ENCODE assay signal across 2 cellular contexts in the genomic region with DNA sequence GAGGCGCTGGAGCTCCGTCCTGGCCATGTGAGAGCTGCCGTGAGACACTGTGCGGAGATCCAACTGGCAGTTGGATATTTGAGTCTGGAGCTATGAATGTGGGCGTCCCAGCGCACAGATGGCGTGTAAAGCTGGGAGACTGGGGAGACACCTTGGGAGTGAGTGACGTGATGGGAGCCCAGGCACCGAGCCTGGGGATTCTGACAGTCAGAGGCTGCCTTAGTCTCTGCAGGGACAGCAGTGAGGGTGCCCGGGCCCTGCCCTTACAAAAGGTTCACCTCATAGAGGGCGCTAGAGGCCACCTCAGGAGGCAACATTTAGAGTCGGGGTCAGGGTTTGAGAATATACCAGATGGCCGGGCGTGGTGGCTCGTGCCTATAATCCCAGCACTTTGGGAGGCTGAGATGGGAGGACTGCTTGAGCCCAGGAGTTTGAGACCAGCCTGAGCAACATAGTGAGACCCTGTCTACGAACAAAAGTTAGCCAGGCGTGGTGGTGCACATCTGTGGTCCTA.
TF ChIP-seq lines count a peak whose summit lies in the region.

No MANE protein-coding gene starts in this region.

TF ChIP-seq in HEK293, 187 proteins besides CTCF, POLR2A, EP300 and RAD21:
- TF ChIP-seq, protein P1, sequence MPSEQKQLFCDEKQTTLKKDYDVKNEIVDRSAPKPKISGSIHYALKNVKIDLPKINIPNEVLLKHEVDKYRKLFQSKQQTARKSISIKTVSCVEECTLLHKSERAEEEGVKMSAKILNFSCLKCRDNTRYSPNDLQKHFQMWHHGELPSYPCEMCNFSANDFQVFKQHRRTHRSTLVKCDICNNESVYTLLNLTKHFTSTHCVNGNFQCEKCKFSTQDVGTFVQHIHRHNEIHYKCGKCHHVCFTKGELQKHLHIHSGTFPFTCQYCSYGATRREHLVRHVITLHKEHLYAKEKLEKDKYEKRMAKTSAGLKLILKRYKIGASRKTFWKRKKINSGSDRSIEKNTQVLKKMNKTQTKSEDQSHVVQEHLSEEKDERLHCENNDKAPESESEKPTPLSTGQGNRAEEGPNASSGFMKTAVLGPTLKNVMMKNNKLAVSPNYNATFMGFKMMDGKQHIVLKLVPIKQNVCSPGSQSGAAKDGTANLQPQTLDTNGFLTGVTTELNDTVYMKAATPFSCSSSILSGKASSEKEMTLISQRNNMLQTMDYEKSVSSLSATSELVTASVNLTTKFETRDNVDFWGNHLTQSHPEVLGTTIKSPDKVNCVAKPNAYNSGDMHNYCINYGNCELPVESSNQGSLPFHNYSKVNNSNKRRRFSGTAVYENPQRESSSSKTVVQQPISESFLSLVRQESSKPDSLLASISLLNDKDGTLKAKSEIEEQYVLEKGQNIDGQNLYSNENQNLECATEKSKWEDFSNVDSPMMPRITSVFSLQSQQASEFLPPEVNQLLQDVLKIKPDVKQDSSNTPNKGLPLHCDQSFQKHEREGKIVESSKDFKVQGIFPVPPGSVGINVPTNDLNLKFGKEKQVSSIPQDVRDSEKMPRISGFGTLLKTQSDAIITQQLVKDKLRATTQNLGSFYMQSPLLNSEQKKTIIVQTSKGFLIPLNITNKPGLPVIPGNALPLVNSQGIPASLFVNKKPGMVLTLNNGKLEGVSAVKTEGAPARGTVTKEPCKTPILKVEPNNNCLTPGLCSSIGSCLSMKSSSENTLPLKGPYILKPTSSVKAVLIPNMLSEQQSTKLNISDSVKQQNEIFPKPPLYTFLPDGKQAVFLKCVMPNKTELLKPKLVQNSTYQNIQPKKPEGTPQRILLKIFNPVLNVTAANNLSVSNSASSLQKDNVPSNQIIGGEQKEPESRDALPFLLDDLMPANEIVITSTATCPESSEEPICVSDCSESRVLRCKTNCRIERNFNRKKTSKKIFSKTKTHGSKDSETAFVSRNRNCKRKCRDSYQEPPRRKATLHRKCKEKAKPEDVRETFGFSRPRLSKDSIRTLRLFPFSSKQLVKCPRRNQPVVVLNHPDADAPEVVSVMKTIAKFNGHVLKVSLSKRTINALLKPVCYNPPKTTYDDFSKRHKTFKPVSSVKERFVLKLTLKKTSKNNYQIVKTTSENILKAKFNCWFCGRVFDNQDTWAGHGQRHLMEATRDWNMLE (tag by site-specific recombination; conservative IDR thresholded peaks at IDR 0.05; ENCODE audit: low read depth), result no peak
- peak; percentile 98 for TF ChIP-seq ZNF157 (tag by site-specific recombination; IDR thresholded peaks at IDR 0.05)
- no peak for TF ChIP-seq OVOL3 (tag by site-specific recombination; IDR thresholded peaks at IDR 0.05)
- no peak for TF ChIP-seq SP2 (tag by site-specific recombination; IDR thresholded peaks at IDR 0.05)
- no peak for TF ChIP-seq ZSCAN23 (tag by site-specific recombination; IDR thresholded peaks at IDR 0.05)
- no peak for TF ChIP-seq ZNF670 (tag by site-specific recombination; IDR thresholded peaks at IDR 0.05; ENCODE audit: low read depth)

TF ChIP-seq in K562, 482 proteins besides CTCF, POLR2A, EP300 and RAD21:
- TF ChIP-seq PKNOX1 (IDR thresholded peaks at IDR 0.05), result no peak
- TF ChIP-seq RBM17 (IDR thresholded peaks at IDR 0.05; ENCODE audit: borderline replicate concordance, low read depth, low read length), result no peak
- 0 out of 2 replicates have a peak, but pooled peaks have one; percentile 25 for TF ChIP-seq ZNF263 (CRISPR knock-in tag; IDR thresholded peaks at IDR 0.05; ENCODE audit: borderline replicate concordance)
- no peak for TF ChIP-seq BCL6 (CRISPR knock-in tag; IDR thresholded peaks at IDR 0.05)
- no peak for TF ChIP-seq MCM7 (IDR thresholded peaks at IDR 0.05)
- no peak for TF ChIP-seq KLF6 (CRISPR knock-in tag; IDR thresholded peaks at IDR 0.05; ENCODE audit: borderline replicate concordance)
- no peak for TF ChIP-seq ZNF764 (CRISPR knock-in tag; IDR thresholded peaks at IDR 0.05; ENCODE audit: low read depth)
